ENCODE assay signal across 22 cellular contexts in the genomic region with DNA sequence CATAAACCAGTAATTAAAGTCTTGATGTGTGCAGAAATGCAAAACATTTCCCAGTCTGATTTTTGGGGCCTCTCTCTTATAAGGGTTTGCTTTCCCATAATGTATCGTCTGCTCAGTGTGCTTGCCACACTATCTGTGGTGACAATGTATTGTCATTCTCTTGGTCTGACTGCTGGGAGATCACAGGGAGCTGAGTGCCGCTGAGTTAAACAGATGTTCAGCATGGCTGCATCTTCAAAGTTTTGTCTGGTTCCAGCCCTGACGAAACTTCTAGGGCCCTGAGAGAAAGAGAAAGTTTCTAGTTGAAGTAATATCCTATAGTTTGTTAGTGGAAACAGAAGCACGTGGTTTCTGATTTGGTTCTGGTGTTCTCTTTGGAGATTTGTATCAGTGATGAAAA. TPM values are rescaled to one million over a fixed set of nuclear protein-coding genes. Genes with fewer than 3 reads are reported as not detected.
DNase-seq lines count a peak whose midpoint lies in the region; ATAC-seq and TF ChIP-seq lines count a peak whose summit lies in the region.
"Had no signal": no experiment of that assay in that cellular context is flagged by ENCODE, and none has a peak within 500 bp of the region (broad histone marks: within the 10 kb centered on the region; RNA-seq: fewer than 3 reads in every experiment).

No MANE protein-coding gene starts in this region.

- H3K4me1 Mint-ChIP-seq in activated T-cell treated with anti-CD3 and anti-CD28 coated beads, Interleukin-2, amount 50 U/mL, for 72 hours (ENCODE audit: low read depth) = peaks cover 17% of the 10 kb centered on the region
- H3K4me1 Mint-ChIP-seq in activated CD8-positive, alpha-beta memory T cell treated with anti-CD3 and anti-CD28 coated beads, Interleukin-2, amount 10 ng/mL, durations not matched to agents 7 days and 5 days = peaks cover 13% of the 10 kb centered on the region

- no peaks in the 10 kb centered on the region for H3K27me3 ChIP-seq in DND-41 (ENCODE audit: insufficient read depth, low read length, poor library complexity)
- H3K27me3 ChIP-seq: heart right ventricle, testis had no signal

- peak overlapping the region in 1 of 2 donors; percentile 4 for H3K4me3 Mint-ChIP-seq in activated T-cell treated with anti-CD3 and anti-CD28 coated beads, Interleukin-2, amount 50 U/mL, for 72 hours
- no peak overlapping the region for H3K4me3 Mint-ChIP-seq in activated CD8-positive, alpha-beta memory T cell treated with anti-CD3 and anti-CD28 coated beads, Interleukin-2, amount 10 ng/mL, durations not matched to agents 7 days and 5 days

- peaks cover 14% of the 10 kb centered on the region for H3K4me1 ChIP-seq in DND-41 (ENCODE audit: insufficient read depth, low read length)
- H3K4me1 ChIP-seq: testis had no signal

- DNase-seq in DND-41 (peak; percentile 40), GM10266 (ENCODE audit: extremely low spot score) (peak; percentile 5)
- peak; percentile 39 to 55 for DNase-seq in activated T-cell treated with anti-CD3 and anti-CD28 coated beads, Interleukin-2, amount 50 U/mL, for 72 hours
- DNase-seq in activated CD4-positive, CD25-positive, alpha-beta regulatory T cell treated with anti-CD3 and anti-CD28 coated beads, Interleukin-2, amount 50 U/mL, for 72 hours = no peak
- DNase-seq in activated CD8-positive, alpha-beta memory T cell treated with anti-CD3 and anti-CD28 coated beads, Interleukin-2, amount 10 ng/mL, durations not matched to agents 7 days and 5 days = no peak
- no peak for DNase-seq in NK-92 treated with Interleukin-12 subunit alpha and Interleukin-12 subunit beta, amount 100 ng/mL, for 24 hours (lab: John Stamatoyannopoulos, UW)
- DNase-seq: activated CD8-positive, alpha-beta memory T cell treated with anti-CD3 and anti-CD28 coated beads, Interleukin-2, amount 50 U/mL, for 4 hours; central memory CD4-positive, alpha-beta T cell; COR-L47; effector CD4-positive, alpha-beta T cell; heart right ventricle; NCI-H2029 treated with DMSO at 0.1 percent for 48 hours; NCI-H510A treated with DMSO at 0.1 percent for 48 hours; ovary; SIG-M5; stimulated activated CD4-positive, alpha-beta T cell treated with anti-CD3 and anti-CD28 coated beads, Interleukin-4, amount 100 ng/mL, for 4 hours; stimulated activated CD8-positive, alpha-beta memory T cell treated with anti-CD3 and anti-CD28 coated beads, Interleukin-4, amount 100 ng/mL, for 48 hours; testis had no signal

- CTCF ChIA-PET in activated CD8-positive, alpha-beta memory T cell treated with anti-CD3 and anti-CD28 coated beads, Interleukin-2, amount 10 ng/mL, durations not matched to agents 7 days and 5 days (lab: Charles Lee) = no interaction called here

- no peak overlapping the region for H3K4me2 ChIP-seq in DND-41 (ENCODE audit: insufficient read depth, low read length)

- H3K27me3 Mint-ChIP-seq in activated T-cell treated with anti-CD3 and anti-CD28 coated beads, Interleukin-2, amount 50 U/mL, for 72 hours (ENCODE audit: low read depth) = no peaks in the 10 kb centered on the region
- no peaks in the 10 kb centered on the region for H3K27me3 Mint-ChIP-seq in activated CD8-positive, alpha-beta memory T cell treated with anti-CD3 and anti-CD28 coated beads, Interleukin-2, amount 10 ng/mL, durations not matched to agents 7 days and 5 days

- H4K20me1 ChIP-seq in DND-41 (ENCODE audit: insufficient read depth, low read length) = no peaks in the 10 kb centered on the region

- TF ChIP-seq CTCF in DND-41 (IDR thresholded peaks at IDR 0.05; ENCODE audit: borderline replicate concordance, extremely low read depth, low read length, poor library complexity, severe bottlenecking) (no peak), GM10266 (IDR thresholded peaks at IDR 0.05; ENCODE audit: control insufficient read depth, insufficient read depth, low read depth, missing control alignments) (no peak)

- no peaks in the 10 kb centered on the region for H3K36me3 Mint-ChIP-seq in activated T-cell treated with anti-CD3 and anti-CD28 coated beads, Interleukin-2, amount 50 U/mL, for 72 hours (ENCODE audit: insufficient read depth in 2 of 2)
- H3K36me3 Mint-ChIP-seq in activated CD8-positive, alpha-beta memory T cell treated with anti-CD3 and anti-CD28 coated beads, Interleukin-2, amount 10 ng/mL, durations not matched to agents 7 days and 5 days = peaks cover 1% of the 10 kb centered on the region

- no peaks in the 10 kb centered on the region for H3K36me3 ChIP-seq in DND-41 (ENCODE audit: insufficient read depth, low read length)
- H3K36me3 ChIP-seq: heart right ventricle, ovary had no signal

- H3K9ac ChIP-seq in DND-41 (ENCODE audit: low read depth, low read length) = no peak overlapping the region

- H3K4me3 ChIP-seq in DND-41 (ENCODE audit: low read depth in 1 of 2, low read length in 2 of 2) = no peak overlapping the region
- H3K4me3 ChIP-seq: heart right ventricle, lung, ovary, testis had no signal

- H3K27ac Mint-ChIP-seq in activated T-cell treated with anti-CD3 and anti-CD28 coated beads, Interleukin-2, amount 50 U/mL, for 72 hours = peak overlapping the region; percentile 73
- no peak overlapping the region for H3K27ac Mint-ChIP-seq in activated CD8-positive, alpha-beta memory T cell treated with anti-CD3 and anti-CD28 coated beads, Interleukin-2, amount 10 ng/mL, durations not matched to agents 7 days and 5 days

- H2AFZ ChIP-seq in DND-41 (ENCODE audit: low read depth, low read length) = no peak overlapping the region

- ATAC-seq in DND-41 (ENCODE audit: insufficient read depth, low read depth) (peak; percentile 84), HG02852 (IDR thresholded peaks at IDR 0.05; ENCODE audit: unreplicated experiment) (peak; percentile 86)
- peak; percentile 97 for ATAC-seq in activated T-cell treated with anti-CD3 and anti-CD28 coated beads, Interleukin-2, amount 50 U/mL, for 72 hours (replicated peaks in 1 of 2)
- ATAC-seq in activated CD8-positive, alpha-beta memory T cell treated with anti-CD3 and anti-CD28 coated beads, Interleukin-2, amount 10 ng/mL, durations not matched to agents 7 days and 5 days = no peak
- ATAC-seq: heart right ventricle had no signal

- no peaks in the 10 kb centered on the region for H3K9me3 ChIP-seq in DND-41 (ENCODE audit: insufficient read depth, low read length, severe bottlenecking)
- H3K9me3 ChIP-seq: ovary, testis had no signal

- H3K79me2 ChIP-seq in DND-41 (ENCODE audit: insufficient read depth, low read length) = no peaks in the 10 kb centered on the region

- no peak overlapping the region for H3K27ac ChIP-seq in DND-41 (ENCODE audit: low read length)
- H3K27ac ChIP-seq: heart right ventricle, HL-60, ovary, testis, VCaP had no signal

- H3K9me3 Mint-ChIP-seq in activated T-cell treated with anti-CD3 and anti-CD28 coated beads, Interleukin-2, amount 50 U/mL, for 72 hours = no peaks in the 10 kb centered on the region
- no peaks in the 10 kb centered on the region for H3K9me3 Mint-ChIP-seq in activated CD8-positive, alpha-beta memory T cell treated with anti-CD3 and anti-CD28 coated beads, Interleukin-2, amount 10 ng/mL, durations not matched to agents 7 days and 5 days (ENCODE audit: low read depth)

RNA-seq across cellular contexts. Expression of gene DNM3, which starts 42.5 kb away (rescaled TPM):
- 1 to 10 TPM; 1.5 to 3.4 TPM for total RNA-seq in activated T-cell treated with anti-CD3 and anti-CD28 coated beads, Interleukin-2, amount 50 U/mL, for 72 hours
- 1 to 10 TPM; 1.7 to 2.2 TPM for total RNA-seq in activated CD8-positive, alpha-beta memory T cell treated with anti-CD3 and anti-CD28 coated beads, Interleukin-2, amount 10 ng/mL, durations not matched to agents 7 days and 5 days

Comparison
In these comparisons a context has a peak if more than half of its experiments do, and no peak if none do; other contexts are left out.
1. DNase-seq: peak in DND-41 (single experiment), GM10266 (single experiment) and activated T-cell treated with anti-CD3 and anti-CD28 coated beads, Interleukin-2, amount 50 U/mL, for 72 hours (2 of 2); none in activated CD4-positive, CD25-positive, alpha-beta regulatory T cell treated with anti-CD3 and anti-CD28 coated beads, Interleukin-2, amount 50 U/mL, for 72 hours (single experiment), activated CD8-positive, alpha-beta memory T cell treated with anti-CD3 and anti-CD28 coated beads, Interleukin-2, amount 10 ng/mL, durations not matched to agents 7 days and 5 days (single experiment) and NK-92 treated with Interleukin-12 subunit alpha and Interleukin-12 subunit beta, amount 100 ng/mL, for 24 hours (single experiment).